In the genomic region with DNA sequence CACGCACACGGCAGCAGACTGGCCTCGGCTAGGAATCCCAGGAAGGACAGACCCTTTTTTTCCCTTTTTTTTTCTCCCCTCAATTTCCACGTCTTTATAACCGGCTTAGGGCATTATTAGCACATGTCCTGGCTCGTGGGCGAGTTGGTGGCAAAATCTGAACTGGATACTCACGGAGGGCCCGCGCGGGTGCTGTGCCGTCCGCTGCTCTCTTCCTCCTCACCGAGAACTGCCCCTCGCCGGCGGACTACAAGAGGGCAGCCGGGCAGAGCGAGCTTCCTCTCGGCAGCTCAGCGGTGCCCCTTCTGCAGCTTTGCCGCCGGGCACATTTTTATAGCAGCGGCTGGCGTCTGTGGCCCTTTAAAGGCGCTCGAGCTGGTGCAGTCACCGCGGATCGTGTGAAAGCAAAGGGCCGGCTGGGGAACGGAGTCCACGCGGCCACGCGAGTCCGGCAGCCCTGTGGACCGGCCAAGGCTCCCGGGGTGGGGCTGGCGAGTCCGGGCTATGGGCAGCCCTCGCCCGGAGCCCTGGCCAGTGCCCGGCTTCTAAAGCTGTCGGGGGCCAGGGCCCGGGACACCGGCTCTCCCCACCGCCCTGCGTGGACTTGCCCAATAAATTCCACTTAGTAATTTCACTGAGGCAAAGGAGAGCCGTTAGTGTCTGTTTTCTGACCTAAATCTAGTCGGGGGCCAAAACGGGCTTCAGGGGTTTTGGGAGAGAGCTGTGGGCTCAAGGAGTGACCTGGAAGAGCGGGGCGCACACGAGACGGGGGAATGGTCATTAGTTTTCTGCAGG, we compare ENCODE assay signal across 8 cellular contexts. TPM values are rescaled to one million over a fixed set of nuclear protein-coding genes. Genes with fewer than 3 reads are reported as not detected.
A peak's percentile ranks its signal among the peaks of the same experiment; 100 is the strongest.
DNase-seq lines count a peak whose midpoint lies in the region; FAIRE-seq and TF ChIP-seq lines count a peak whose summit lies in the region.

No MANE protein-coding gene starts in this region.

- H3K4me1 ChIP-seq in keratinocyte (ENCODE audit: control insufficient read depth, extremely low read depth, insufficient read depth, low read length) (peaks cover 4% of the 10 kb centered on the region), skeletal muscle satellite cell (ENCODE audit: control insufficient read depth, insufficient read depth, low read length) (peaks cover 24% of the 10 kb centered on the region)

- no peak for TF ChIP-seq CTCF in chondrocyte (IDR thresholded peaks at IDR 0.05)
- no peak for TF ChIP-seq CTCF in keratinocyte (optimal IDR thresholded peaks at IDR 0.05 in 1 of 3, IDR thresholded peaks at IDR 0.05 in 1 of 3, conservative IDR thresholded peaks at IDR 0.05 in 1 of 3; ENCODE audit: extremely low read depth in 1 of 3, insufficient read depth in 2 of 3, low read length in 3 of 3)

- peaks cover 29% of the 10 kb centered on the region for H3K27me3 Mint-ChIP-seq in chondrocyte (ENCODE audit: low read depth)

- peak overlapping the region; percentile 40 to 66 (median 61) for H3K4me3 ChIP-seq in keratinocyte (ENCODE audit: control insufficient read depth in 2 of 3, extremely low read depth in 1 of 3, insufficient read depth in 2 of 3, low read depth in 1 of 3, low read length in 3 of 3)
- peak overlapping the region; percentile 75 for H3K4me3 ChIP-seq in skeletal muscle satellite cell (ENCODE audit: low read length)

- H3K9me3 Mint-ChIP-seq in chondrocyte (ENCODE audit: low read depth): no peaks in the 10 kb centered on the region

- H3K36me3 Mint-ChIP-seq in chondrocyte (ENCODE audit: low read depth): no peaks in the 10 kb centered on the region

- H3K9ac ChIP-seq in keratinocyte (ENCODE audit: control insufficient read depth, extremely low read depth, insufficient read depth, low read length): no peak overlapping the region
- peak overlapping the region; percentile 43 for H3K9ac ChIP-seq in skeletal muscle satellite cell (ENCODE audit: low read depth, low read length)

- H3K36me3 ChIP-seq in keratinocyte (ENCODE audit: control insufficient read depth in 2 of 2, extremely low read depth in 1 of 2, insufficient read depth in 2 of 2, low read length in 2 of 2) (no peaks in the 10 kb centered on the region), skeletal muscle satellite cell (ENCODE audit: insufficient read depth, low read length) (no peaks in the 10 kb centered on the region)

- H4K20me1 ChIP-seq in keratinocyte (ENCODE audit: control insufficient read depth, extremely low read depth, insufficient read depth, low read length): no peaks in the 10 kb centered on the region

- H3K27ac ChIP-seq in keratinocyte (ENCODE audit: control insufficient read depth, insufficient read depth, low read length): no peak overlapping the region

- peak overlapping the region; percentile 56 for H2AFZ ChIP-seq in keratinocyte (ENCODE audit: control insufficient read depth, low read length)

- no peaks in the 10 kb centered on the region for H3K79me2 ChIP-seq in keratinocyte (ENCODE audit: control insufficient read depth, insufficient read depth, low read length)

- dilution Hi-C loops in keratinocyte (cut with MboI; ENCODE audit: extremely low pct_ligation_motif_present, low sequenced_read_pairs): no loop called here

- H3K9me1 ChIP-seq in keratinocyte (ENCODE audit: control insufficient read depth, extremely low read depth, insufficient read depth, low read length): no peaks in the 10 kb centered on the region

- no peak overlapping the region for H3K27ac Mint-ChIP-seq in chondrocyte (ENCODE audit: unreplicated experiment)

- peak overlapping the region; percentile 76 for H3K4me3 Mint-ChIP-seq in chondrocyte (ENCODE audit: unreplicated experiment)

- peaks cover 81% of the 10 kb centered on the region for H3K27me3 ChIP-seq in keratinocyte (ENCODE audit: control insufficient read depth, extremely low read depth, insufficient read depth, low read length)
- peaks cover 84% of the 10 kb centered on the region for H3K27me3 ChIP-seq in skeletal muscle satellite cell (ENCODE audit: control insufficient read depth, insufficient read depth, low read length)

- DNase-seq in HCEC 1CT (peak; percentile 60), NCI-H1105 (lab: John Stamatoyannopoulos, UW) (peak; percentile 53), SW 1271 (lab: John Stamatoyannopoulos, UW) (peak; percentile 5 to 38), chondrocyte (ENCODE audit: low spot score) (no peak), keratinocyte (ENCODE audit: low read depth, low spot score) (no peak), NK-92 (lab: John Stamatoyannopoulos, UW; ENCODE audit: unreplicated experiment) (no peak)

- H3K4me2 ChIP-seq in keratinocyte (ENCODE audit: control insufficient read depth, extremely low read depth, insufficient read depth, low read depth, low read length) (peak overlapping the region; percentile 74), skeletal muscle satellite cell (ENCODE audit: low read length) (peak overlapping the region; percentile 91)

- no peaks in the 10 kb centered on the region for H3K9me3 ChIP-seq in keratinocyte (ENCODE audit: control insufficient read depth, low read depth, low read length)
- H3K9me3 ChIP-seq in skeletal muscle satellite cell (replicated peaks; ENCODE audit: low read length): no peaks in the 10 kb centered on the region

- FAIRE-seq in G401.6 (lab: Jason Lieb, UNC) (peak; percentile 50), keratinocyte (lab: Jason Lieb, UNC) (no peak)

- peaks cover 21% of the 10 kb centered on the region for H3K4me1 Mint-ChIP-seq in chondrocyte (ENCODE audit: low read depth)

RNA-seq across cellular contexts. Expression of gene CITED1, which starts 1.3 kb away (rescaled TPM):
- 0.68 to 0.77 TPM (median 0.77 TPM) in 3 replicates for total RNA-seq in chondrocyte
- 0.25 to 0.30 TPM in 2 of 3 replicates, not detected in the other for polyA plus RNA-seq in keratinocyte
- polyA plus RNA-seq in keratinocyte (2011; ENCODE audit: low read depth): not detected
- not detected in 2 replicates for polyA plus RNA-seq in keratinocyte (2011; cell fraction: cytosol; rRNA removed)
- 0.60 TPM in 1 of 2 replicates, not detected in the other for polyA plus RNA-seq in keratinocyte (2011; cell fraction: nucleus; rRNA removed)
- 0.24 and 0.37 TPM in 2 replicates for polyA plus RNA-seq in keratinocyte (2012; ENCODE audit: low replicate concordance)
- 0.80 TPM in 1 of 3 replicates, not detected in the others for polyA minus RNA-seq in keratinocyte
- not detected for polyA minus RNA-seq in keratinocyte (2011; cell fraction: cytosol; rRNA and poly(A)+ RNA removed)
- polyA minus RNA-seq in keratinocyte (2011; cell fraction: nucleus; rRNA and poly(A)+ RNA removed): not detected in 2 replicates
- total RNA-seq in skeletal muscle satellite cell (2012; rRNA removed): 0.44 and 0.76 TPM in 2 replicates

RNA-seq across cellular contexts. Expression of gene RPS4X, which starts 30.0 kb away (rescaled TPM):
- 988 to 1,163 TPM (median 1,016 TPM) in 3 replicates for total RNA-seq in chondrocyte
- polyA plus RNA-seq in keratinocyte: 1,925 to 2,606 TPM (median 2,174 TPM) in 3 replicates
- polyA plus RNA-seq in keratinocyte (2011; ENCODE audit: low read depth): 1,744 TPM
- polyA plus RNA-seq in keratinocyte (2011; cell fraction: cytosol; rRNA removed): 2,212 and 2,787 TPM in 2 replicates
- 662 and 946 TPM in 2 replicates for polyA plus RNA-seq in keratinocyte (2011; cell fraction: nucleus; rRNA removed)
- 1,725 and 2,475 TPM in 2 replicates for polyA plus RNA-seq in keratinocyte (2012; ENCODE audit: low replicate concordance)
- polyA minus RNA-seq in keratinocyte: 512 to 1,513 TPM (median 1,408 TPM) in 3 replicates
- polyA minus RNA-seq in keratinocyte (2011; cell fraction: cytosol; rRNA and poly(A)+ RNA removed): 1,622 TPM
- polyA minus RNA-seq in keratinocyte (2011; cell fraction: nucleus; rRNA and poly(A)+ RNA removed): 148 and 256 TPM in 2 replicates
- total RNA-seq in skeletal muscle satellite cell (2012; rRNA removed): 759 and 904 TPM in 2 replicates

Comparison
In these comparisons a context has a peak if more than half of its experiments do, and no peak if none do; other contexts are left out.
1. DNase-seq: peak in HCEC 1CT (single experiment), NCI-H1105 (single experiment) and SW 1271 (2 of 2); none in chondrocyte (single experiment), keratinocyte (single experiment) and NK-92 (single experiment).